Comparison of ENCODE assay signal across 9 cellular contexts in genomic region chr15:38129531-38130199, GRCh38.
A peak's percentile ranks its signal among the peaks of the same experiment; 100 is the strongest.
DNase-seq lines count a peak whose midpoint lies in the region; ATAC-seq and TF ChIP-seq lines count a peak whose summit lies in the region.
"Had no signal": no experiment of that assay in that cellular context is flagged by ENCODE, and none has a peak within 500 bp of the region (broad histone marks: within the 10 kb centered on the region; RNA-seq: fewer than 3 reads in every experiment).

No MANE protein-coding gene starts in this region.

- peak overlapping the region; percentile 3 for H3K4me2 ChIP-seq in neural progenitor cell

- H3K27me3 Mint-ChIP-seq in neural progenitor cell (ENCODE audit: insufficient read depth, low read depth): peaks cover 2% of the 10 kb centered on the region
- no peaks in the 10 kb centered on the region for H3K27me3 Mint-ChIP-seq in endothelial cell (ENCODE audit: unreplicated experiment)
- peaks cover 4% of the 10 kb centered on the region for H3K27me3 Mint-ChIP-seq in Caco-2 (ENCODE audit: insufficient read depth, unreplicated experiment)

- peak overlapping the region; percentile 34 for H2AFZ ChIP-seq in neural progenitor cell (replicated peaks)

- H3K4me1 ChIP-seq in esophagus (ENCODE audit: control insufficient read depth in 2 of 2, insufficient read depth in 2 of 2, low read length in 1 of 2): no peaks in the 10 kb centered on the region
- peaks cover 24% of the 10 kb centered on the region for H3K4me1 ChIP-seq in neural progenitor cell
- peaks cover 13% of the 10 kb centered on the region for H3K4me1 ChIP-seq in Caco-2

- H3K4me3 ChIP-seq in esophagus (ENCODE audit: low read depth in 1 of 2, low read length in 2 of 2) (peak overlapping the region in 1 of 2 donors; percentile 9), neural progenitor cell (no peak overlapping the region), Caco-2 (ENCODE audit: low read depth, low read length) (no peak overlapping the region)

- H3K27ac ChIP-seq in esophagus (ENCODE audit: low read depth in 2 of 2, low read length in 1 of 2): peak overlapping the region; percentile 44 to 56
- peak overlapping the region; percentile 30 for H3K27ac ChIP-seq in neural progenitor cell

- H4K20me1 ChIP-seq in neural progenitor cell (ENCODE audit: low read depth): no peaks in the 10 kb centered on the region

- H3K9me3 Mint-ChIP-seq in neural progenitor cell (peaks cover 4% of the 10 kb centered on the region), endothelial cell (ENCODE audit: unreplicated experiment) (no peaks in the 10 kb centered on the region), Caco-2 (ENCODE audit: unreplicated experiment) (no peaks in the 10 kb centered on the region)
- H3K9me3 Mint-ChIP-seq: activated naive CD4-positive, alpha-beta T cell treated with anti-CD3 and anti-CD28 coated beads, Interleukin-2, amount 50 U/mL, for 24 hours had no signal

- H3K9ac ChIP-seq in neural progenitor cell: no peak overlapping the region

- no peak for TF ChIP-seq CTCF in neural progenitor cell (IDR thresholded peaks at IDR 0.05)
- TF ChIP-seq CTCF in endothelial cell (IDR thresholded peaks at IDR 0.05; ENCODE audit: unreplicated experiment): no peak
- TF ChIP-seq CTCF in Caco-2 (IDR thresholded peaks at IDR 0.05; ENCODE audit: insufficient read depth in 1 of 2, low read depth in 1 of 2, low read length in 1 of 2, severe bottlenecking in 1 of 2, unreplicated experiment in 1 of 2): no peak

- POLR2A ChIA-PET in Caco-2 (lab: Charles Lee): no interaction called here

- H3K79me2 ChIP-seq in neural progenitor cell (ENCODE audit: low read depth): no peaks in the 10 kb centered on the region

- BruUV-seq in Caco-2 (replicated peaks; lab: Mats Ljungman, UMichigan): no TSS peak

- H3K9me3 ChIP-seq in esophagus (ENCODE audit: control insufficient read depth in 2 of 2, insufficient read depth in 1 of 2, low read depth in 1 of 2, low read length in 1 of 2) (no peaks in the 10 kb centered on the region), neural progenitor cell (ENCODE audit: low read depth) (no peaks in the 10 kb centered on the region), Caco-2 (peaks cover 3% of the 10 kb centered on the region; the same call in 1 of the 2 replicates)

- peaks cover 42% of the 10 kb centered on the region for H3K4me1 Mint-ChIP-seq in neural progenitor cell
- H3K4me1 Mint-ChIP-seq in endothelial cell (ENCODE audit: unreplicated experiment): peaks cover 5% of the 10 kb centered on the region
- H3K4me1 Mint-ChIP-seq in Caco-2 (ENCODE audit: low read depth, unreplicated experiment): peaks cover 14% of the 10 kb centered on the region
- H3K4me1 Mint-ChIP-seq: activated naive CD4-positive, alpha-beta T cell treated with anti-CD3 and anti-CD28 coated beads, Interleukin-2, amount 50 U/mL, for 24 hours had no signal

- H3K27ac Mint-ChIP-seq in neural progenitor cell (peak overlapping the region; percentile 74), endothelial cell (ENCODE audit: unreplicated experiment) (no peak overlapping the region), Caco-2 (ENCODE audit: unreplicated experiment) (no peak overlapping the region)
- H3K27ac Mint-ChIP-seq: activated naive CD4-positive, alpha-beta T cell treated with anti-CD3 and anti-CD28 coated beads, Interleukin-2, amount 50 U/mL, for 24 hours had no signal

- H3K36me3 Mint-ChIP-seq in neural progenitor cell: no peaks in the 10 kb centered on the region
- H3K36me3 Mint-ChIP-seq in endothelial cell (ENCODE audit: low read depth, unreplicated experiment): no peaks in the 10 kb centered on the region
- no peaks in the 10 kb centered on the region for H3K36me3 Mint-ChIP-seq in Caco-2 (ENCODE audit: insufficient read depth, unreplicated experiment)
- H3K36me3 Mint-ChIP-seq: activated naive CD4-positive, alpha-beta T cell treated with anti-CD3 and anti-CD28 coated beads, Interleukin-2, amount 50 U/mL, for 24 hours had no signal

- WGBS in esophagus, 2 donors: 8 to 28% methylated on average over 12 of the region's 12 CpGs

- CTCF ChIA-PET in Caco-2 (lab: Charles Lee): no interaction called here

- H3K4me3 Mint-ChIP-seq in neural progenitor cell: peak overlapping the region; percentile 72
- no peak overlapping the region for H3K4me3 Mint-ChIP-seq in endothelial cell (ENCODE audit: unreplicated experiment)
- H3K4me3 Mint-ChIP-seq in Caco-2 (ENCODE audit: unreplicated experiment): no peak overlapping the region
- H3K4me3 Mint-ChIP-seq: activated naive CD4-positive, alpha-beta T cell treated with anti-CD3 and anti-CD28 coated beads, Interleukin-2, amount 50 U/mL, for 24 hours had no signal

- H3K36me3 ChIP-seq in esophagus (ENCODE audit: control insufficient read depth in 2 of 2, insufficient read depth in 2 of 2, low read length in 1 of 2) (no peaks in the 10 kb centered on the region), neural progenitor cell (no peaks in the 10 kb centered on the region), Caco-2 (ENCODE audit: control insufficient read depth, insufficient read depth, low read length) (no peaks in the 10 kb centered on the region)

- peak; percentile 6 for DNase-seq in NCI-H446 treated with DMSO at 0.1 percent for 48 hours (lab: John Stamatoyannopoulos, UW)
- no peak for DNase-seq in NCI-H446 (lab: John Stamatoyannopoulos, UW)
- DNase-seq in RPMI8226: peak; percentile 59
- peak; percentile 50 for DNase-seq in neural progenitor cell (ENCODE audit: low spot score)
- no peak for DNase-seq in endothelial cell (ENCODE audit: low spot score)
- no peak for DNase-seq in Caco-2

- H3F3A ChIP-seq in neural progenitor cell (ENCODE audit: low read depth): peaks cover 19% of the 10 kb centered on the region

- H3K27me3 ChIP-seq in esophagus (ENCODE audit: control insufficient read depth in 1 of 2, insufficient read depth in 2 of 2, low read length in 2 of 2) (no peaks in the 10 kb centered on the region), neural progenitor cell (no peaks in the 10 kb centered on the region), Caco-2 (replicated peaks; ENCODE audit: control insufficient read depth, insufficient read depth, low read length) (no peaks in the 10 kb centered on the region)

- intact Hi-C loops in Caco-2 (cut with micrococcal nuclease; ENCODE audit: unreplicated experiment): loop anchor here (10.0 kb wide), 1 partner anchor 85 kb away; no protein-coding TSS in a partner anchor

- ATAC-seq in HG02798 (IDR thresholded peaks at IDR 0.05; ENCODE audit: poor library complexity, unreplicated experiment): peak; percentile 78

Comparison
In these comparisons a context has a peak if more than half of its experiments do, and no peak if none do; other contexts are left out.
1. DNase-seq: peak in NCI-H446 treated with DMSO at 0.1 percent for 48 hours (single experiment), RPMI8226 (single experiment) and neural progenitor cell (single experiment); none in NCI-H446 (0 of 2), endothelial cell (single experiment) and Caco-2 (0 of 2).